In the genomic region with DNA sequence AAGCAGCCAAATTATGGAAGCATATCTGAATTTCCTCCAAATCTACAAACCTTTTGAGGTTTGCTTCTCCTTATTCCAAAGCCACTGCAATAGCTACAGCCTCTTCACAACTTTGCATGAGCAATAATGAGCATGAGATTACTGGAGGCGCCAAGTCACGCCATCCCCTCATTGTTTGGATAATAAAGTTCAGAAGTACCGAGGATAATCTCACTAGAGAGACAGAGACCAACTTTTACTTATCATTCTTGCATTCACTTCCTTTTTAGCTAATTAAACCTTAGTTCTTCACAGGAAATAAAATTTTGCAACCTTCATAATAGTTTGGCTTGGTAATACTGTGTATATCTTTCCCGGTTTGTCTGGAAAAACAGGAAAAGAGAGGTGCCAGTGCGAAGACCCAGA, we compare ENCODE assay signal across 1 cellular context.
TF ChIP-seq lines count a peak whose summit lies in the region.

No MANE protein-coding gene starts in this region.

TF ChIP-seq in endothelial cell of umbilical vein, 7 proteins besides CTCF, POLR2A, EP300 and RAD21 (continued from another document):
- TF ChIP-seq JUN (IDR thresholded peaks at IDR 0.05; ENCODE audit: borderline replicate concordance, insufficient read depth, insufficient read length, low read depth) (no peak), MYC (IDR thresholded peaks at IDR 0.05; ENCODE audit: low read depth, low read length) (no peak)
- TF ChIP-seq, protein P1, sequence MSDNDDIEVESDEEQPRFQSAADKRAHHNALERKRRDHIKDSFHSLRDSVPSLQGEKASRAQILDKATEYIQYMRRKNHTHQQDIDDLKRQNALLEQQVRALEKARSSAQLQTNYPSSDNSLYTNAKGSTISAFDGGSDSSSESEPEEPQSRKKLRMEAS (IDR thresholded peaks at IDR 0.05; ENCODE audit: insufficient read depth, insufficient read length), result no peak
TF ChIP-seq in endothelial cell of umbilical vein: peak in this region for 0.
